Comparison of ENCODE assay signal across 9 cellular contexts in genomic region chr11:34366522-34366921, GRCh38. TPM values are rescaled to one million over a fixed set of nuclear protein-coding genes. Genes with fewer than 3 reads are reported as not detected.
A peak's percentile ranks its signal among the peaks of the same experiment; 100 is the strongest.
DNase-seq lines count a peak whose midpoint lies in the region; ATAC-seq and TF ChIP-seq lines count a peak whose summit lies in the region.
"Had no signal": no experiment of that assay in that cellular context is flagged by ENCODE, and none has a peak within 500 bp of the region (broad histone marks: within the 10 kb centered on the region; RNA-seq: fewer than 3 reads in every experiment).

No MANE protein-coding gene starts in this region.

- H3K27ac ChIP-seq in left lung = no peak overlapping the region

- no peak overlapping the region for H3K4me3 ChIP-seq in left lung

- peak; percentile 10 to 23 for TF ChIP-seq CTCF in left lung (IDR thresholded peaks at IDR 0.05)

- DNase-seq in DMS79 (lab: John Stamatoyannopoulos, UW) (peak; percentile 28), H4 (ENCODE audit: low spot score) (peak; percentile 51), SK-MEL-5 (ENCODE audit: low read depth, low spot score) (peak; percentile 65), left lung (no peak)
- DNase-seq: activated B cell treated with CpG ODN at 0.5 μM for 24 hours, cortex of kidney had no signal

- ATAC-seq in left lung (no peak), GM18861 (IDR thresholded peaks at IDR 0.05; ENCODE audit: unreplicated experiment) (no peak), HG03442 (IDR thresholded peaks at IDR 0.05; ENCODE audit: unreplicated experiment) (no peak), GM21526 (IDR thresholded peaks at IDR 0.05; ENCODE audit: low FRiP score, unreplicated experiment) (no peak)

- H3K36me3 ChIP-seq in left lung = no peaks in the 10 kb centered on the region

- intact Hi-C loops in left lung (cut with DNase I) = loop anchor here in 1 of 2 donors (10.0 kb wide), 1 partner anchor 128 kb away; no protein-coding TSS in a partner anchor

- H3K4me1 ChIP-seq in left lung = peaks cover 0 to 12% of the 10 kb centered on the region in 2 donors

- no peaks in the 10 kb centered on the region for H3K9me3 ChIP-seq in left lung

- H3K27me3 ChIP-seq in left lung = no peaks in the 10 kb centered on the region

- in situ Hi-C loops in SK-MEL-5 (cut with HindIII; ENCODE audit: low pct_unique_long_range_greater_than_20kb, low sequenced_read_pairs) = no loop called here

RNA-seq across cellular contexts. Expression of gene ABTB2, which starts 8.7 kb away (rescaled TPM):
- 1.2 and 3.2 TPM in 2 replicates for total RNA-seq in H4 (2014; rRNA removed; shearing (Covaris generic))
- 3.3 and 4.2 TPM in 2 replicates for total RNA-seq in SK-MEL-5 (2014; rRNA removed; shearing (Covaris generic))
- 26.9 and 31.5 TPM in 2 replicates for polyA plus RNA-seq in SK-MEL-5 (2015; cell fraction: cytosol; rRNA removed)
- polyA plus RNA-seq in SK-MEL-5 (2015; cell fraction: nucleus; rRNA removed) = 19.4 and 21.6 TPM in 2 replicates
- 1 to 10 TPM; 2.4 to 6.9 TPM for total RNA-seq in left lung

Comparison
In these comparisons a context has a peak if more than half of its experiments do, and no peak if none do; other contexts are left out.
1. DNase-seq: peak in DMS79 (single experiment), H4 (single experiment) and SK-MEL-5 (single experiment); none in left lung (0 of 2).